ENCODE assay signal across 9 cellular contexts in the genomic region with DNA sequence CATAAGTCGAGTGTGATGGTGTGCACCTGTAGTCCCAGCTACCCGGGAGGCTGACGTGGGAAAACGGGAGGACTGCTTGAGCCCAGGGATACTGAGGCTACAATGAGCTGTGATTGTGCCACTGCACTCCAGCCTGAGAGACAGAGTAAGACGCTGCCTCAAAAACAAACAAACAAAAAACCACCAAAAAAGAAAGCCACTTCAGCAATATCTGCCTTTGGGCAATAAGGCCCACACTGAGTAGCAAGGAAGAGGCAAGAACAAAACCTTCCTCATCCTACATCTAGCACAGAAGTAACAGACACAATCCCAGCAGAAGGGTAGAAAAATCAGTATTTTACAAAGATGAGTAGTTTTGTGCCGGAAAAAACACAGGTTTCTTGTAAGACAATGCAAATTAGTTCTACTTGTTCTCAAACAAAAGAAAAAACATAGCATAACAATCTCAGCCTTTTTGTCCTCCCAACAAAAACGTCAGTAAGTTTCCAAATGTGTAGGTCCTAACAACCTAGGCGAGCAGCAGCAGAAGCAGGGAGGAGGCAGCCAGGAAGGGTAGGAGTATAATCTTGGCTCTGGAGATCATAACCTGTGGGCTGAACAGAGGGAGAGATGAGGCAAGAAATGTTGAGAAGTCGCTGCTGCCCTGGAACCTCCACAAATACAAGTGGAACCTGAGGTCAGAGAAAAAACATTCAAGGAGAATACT. TPM values are rescaled to one million over a fixed set of nuclear protein-coding genes. Genes with fewer than 3 reads are reported as not detected.
DNase-seq lines count a peak whose midpoint lies in the region; ATAC-seq and TF ChIP-seq lines count a peak whose summit lies in the region.
"Had no signal": no experiment of that assay in that cellular context is flagged by ENCODE, and none has a peak within 500 bp of the region (broad histone marks: within the 10 kb centered on the region; RNA-seq: fewer than 3 reads in every experiment).

No MANE protein-coding gene starts in this region.

- H3K27me3 Mint-ChIP-seq in memory B cell, result no peaks in the 10 kb centered on the region

- peaks cover 13% of the 10 kb centered on the region for H3K4me1 ChIP-seq in cardiac muscle cell (ENCODE audit: low read depth)
- H3K4me1 ChIP-seq in heart right ventricle, result peaks cover 6 to 60% (median 54%) of the 10 kb centered on the region in 9 donors
- peaks cover 42 to 46% of the 10 kb centered on the region in 2 donors for H3K4me1 ChIP-seq in thyroid gland

- no peak for TF ChIP-seq POLR2A in thyroid gland (IDR thresholded peaks at IDR 0.05)

- H3K4me3 Mint-ChIP-seq in memory B cell, result no peak overlapping the region

- peak overlapping the region; percentile 17 to 95 for H3K27ac Mint-ChIP-seq in activated naive CD4-positive, alpha-beta T cell treated with anti-CD3 and anti-CD28 coated beads, Interleukin-2, amount 50 U/mL, for 72 hours
- H3K27ac Mint-ChIP-seq in memory B cell, result peak overlapping the region; percentile 88

- peaks cover 64 to 69% of the 10 kb centered on the region in 2 donors for H3K36me3 Mint-ChIP-seq in activated naive CD4-positive, alpha-beta T cell treated with anti-CD3 and anti-CD28 coated beads, Interleukin-2, amount 50 U/mL, for 72 hours
- H3K36me3 Mint-ChIP-seq in memory B cell, result peaks cover 33% of the 10 kb centered on the region

- WGBS in heart right ventricle, 2 donors, result 79 to 83% methylated on average over 9 of the region's 9 CpGs
- 57 to 58% methylated on average over 9 of the region's 9 CpGs for WGBS in thyroid gland, 2 donors

- TF ChIP-seq CTCF in cardiac muscle cell (IDR thresholded peaks at IDR 0.05; ENCODE audit: low read depth, low read length) (no peak), heart right ventricle (IDR thresholded peaks at IDR 0.05) (no peak), thyroid gland (IDR thresholded peaks at IDR 0.05) (no peak)

- peak overlapping the region; percentile 33 for H3K27ac ChIP-seq in cardiac muscle cell
- peak overlapping the region in 2 of 10 donors; percentile 17 to 86 for H3K27ac ChIP-seq in heart right ventricle
- H3K27ac ChIP-seq in thyroid gland, result peak overlapping the region; percentile 75 to 98 (median 97)

- intact Hi-C loops in heart right ventricle (cut with DNase I), result no loop called here
- intact Hi-C loops in thyroid gland (cut with DNase I), result no loop called here

- peaks cover 45% of the 10 kb centered on the region for H3K4me1 Mint-ChIP-seq in memory B cell

- H3K4me3 ChIP-seq in cardiac muscle cell (no peak overlapping the region), heart right ventricle (no peak overlapping the region), thyroid gland (replicated peaks in 1 of 3) (no peak overlapping the region)

- H3K27me3 ChIP-seq in cardiac muscle cell, result no peaks in the 10 kb centered on the region
- H3K27me3 ChIP-seq in heart right ventricle, result no peaks in the 10 kb centered on the region
- no peaks in the 10 kb centered on the region for H3K27me3 ChIP-seq in thyroid gland

- ATAC-seq in heart right ventricle (no peak), memory B cell (ENCODE audit: low read depth) (no peak)
- no peak for ATAC-seq in activated naive CD4-positive, alpha-beta T cell treated with anti-CD3 and anti-CD28 coated beads, Interleukin-2, amount 50 U/mL, for 72 hours
- ATAC-seq: esophagus mucosa had no signal

- H3K9me3 ChIP-seq in cardiac muscle cell (ENCODE audit: low read depth) (no peaks in the 10 kb centered on the region), heart right ventricle (no peaks in the 10 kb centered on the region), thyroid gland (no peaks in the 10 kb centered on the region)

- DNase-seq in cardiac muscle cell (ENCODE audit: low read depth in 1 of 2, low spot score in 1 of 2) (peak in 1 of 2 donors; percentile 43), heart right ventricle (no peak), memory B cell (ENCODE audit: low spot score in 2 of 2) (no peak), thyroid gland (peak; percentile 48 to 50), COLO829 (ENCODE audit: low spot score) (no peak), mucosa of gallbladder (ENCODE audit: low spot score) (no peak), NCI-H1417 treated with DMSO at 0.1 percent for 48 hours (lab: John Stamatoyannopoulos, UW) (no peak)
- no peak for DNase-seq in activated naive CD4-positive, alpha-beta T cell treated with anti-CD3 and anti-CD28 coated beads, Interleukin-2, amount 50 U/mL, for 72 hours (ENCODE audit: low spot score in 2 of 2)

- H3K36me3 ChIP-seq in cardiac muscle cell, result peaks cover 30% of the 10 kb centered on the region
- peaks cover 3 to 66% (median 35%) of the 10 kb centered on the region in 9 donors for H3K36me3 ChIP-seq in heart right ventricle
- H3K36me3 ChIP-seq in thyroid gland, result peaks cover 28 to 33% of the 10 kb centered on the region in 2 donors

- H3K9me3 Mint-ChIP-seq in activated naive CD4-positive, alpha-beta T cell treated with anti-CD3 and anti-CD28 coated beads, Interleukin-2, amount 50 U/mL, for 72 hours, result no peaks in the 10 kb centered on the region
- H3K9me3 Mint-ChIP-seq in memory B cell, result no peaks in the 10 kb centered on the region

RNA-seq across cellular contexts. Expression of a gene that starts 5.7 kb away (rescaled TPM):
- total RNA-seq in cardiac muscle cell (47.3 and 65.6 TPM in 2 replicates), heart right ventricle (10 to 100 TPM; 24.9 to 51.1 (median 33.1) TPM), thyroid gland (10 to 100 TPM; 49.1 to 72.2 (median 57.0) TPM), mucosa of gallbladder (95.6 TPM)
- polyA plus RNA-seq in cardiac muscle cell (42.4 and 42.9 TPM in 2 replicates), heart right ventricle (10 to 100 TPM in 1 of 2 donors, 1 to 10 TPM in 1; 7.8 to 17.0 TPM)
- total RNA-seq in activated naive CD4-positive, alpha-beta T cell treated with anti-CD3 and anti-CD28 coated beads, Interleukin-2, amount 50 U/mL, for 72 hours, result 10 to 100 TPM; 92.1 to 96.8 TPM

RNA-seq across cellular contexts. Expression of a gene that starts 6.3 kb away (rescaled TPM):
- total RNA-seq in cardiac muscle cell (54.4 and 58.2 TPM in 2 replicates), heart right ventricle (100 to 1,000 TPM; 106 to 144 (median 127) TPM), thyroid gland (10 to 100 TPM; 47.0 to 82.5 (median 64.6) TPM), mucosa of gallbladder (45.2 TPM)
- polyA plus RNA-seq in cardiac muscle cell (107 and 120 TPM in 2 replicates), heart right ventricle (100 to 1,000 TPM in 1 of 2 donors, 10 to 100 TPM in 1; 48.4 to 169 TPM)
- total RNA-seq in activated naive CD4-positive, alpha-beta T cell treated with anti-CD3 and anti-CD28 coated beads, Interleukin-2, amount 50 U/mL, for 72 hours, result 100 to 1,000 TPM in 1 of 2 donors, 10 to 100 TPM in 1; 99.8 to 100 TPM

RNA-seq across cellular contexts. Expression of a gene that starts 15.4 kb away (rescaled TPM):
- total RNA-seq in cardiac muscle cell (11.2 and 18.3 TPM in 2 replicates), heart right ventricle (1 to 10 TPM; 1.8 to 4.6 (median 2.8) TPM), thyroid gland (1 to 10 TPM; 3.8 to 7.6 (median 6.1) TPM), mucosa of gallbladder (23.5 TPM)
- polyA plus RNA-seq in cardiac muscle cell (17.3 and 18.0 TPM in 2 replicates), heart right ventricle (1 to 10 TPM; 3.2 to 4.5 TPM)
- 10 to 100 TPM; 14.5 to 15.1 TPM for total RNA-seq in activated naive CD4-positive, alpha-beta T cell treated with anti-CD3 and anti-CD28 coated beads, Interleukin-2, amount 50 U/mL, for 72 hours

RNA-seq across cellular contexts. Expression of a gene that starts 35.6 kb away (rescaled TPM):
- total RNA-seq in cardiac muscle cell (27.5 and 28.5 TPM in 2 replicates), heart right ventricle (10 to 100 TPM; 39.8 to 77.4 (median 53.3) TPM), thyroid gland (10 to 100 TPM; 13.4 to 31.7 (median 23.8) TPM), mucosa of gallbladder (30.3 TPM)
- polyA plus RNA-seq in cardiac muscle cell (31.7 and 40.1 TPM in 2 replicates), heart right ventricle (100 to 1,000 TPM in 1 of 2 donors, 10 to 100 TPM in 1; 42.4 to 134 TPM)
- 10 to 100 TPM; 20.5 to 81.5 TPM for total RNA-seq in activated naive CD4-positive, alpha-beta T cell treated with anti-CD3 and anti-CD28 coated beads, Interleukin-2, amount 50 U/mL, for 72 hours

RNA-seq across cellular contexts. Expression of a gene that starts 40.1 kb away (rescaled TPM):
- total RNA-seq in cardiac muscle cell (54.4 and 61.9 TPM in 2 replicates), heart right ventricle (10 to 100 TPM; 37.1 to 49.1 (median 42.1) TPM), thyroid gland (10 to 100 TPM; 41.4 to 47.1 (median 43.5) TPM), mucosa of gallbladder (48.7 TPM)
- polyA plus RNA-seq in cardiac muscle cell (52.5 and 54.6 TPM in 2 replicates), heart right ventricle (10 to 100 TPM; 32.6 to 36.6 TPM)
- total RNA-seq in activated naive CD4-positive, alpha-beta T cell treated with anti-CD3 and anti-CD28 coated beads, Interleukin-2, amount 50 U/mL, for 72 hours, result 10 to 100 TPM; 84.7 to 91.3 TPM

Comparison
In these comparisons a context has a peak if more than half of its experiments do, and no peak if none do; other contexts are left out.
1. DNase-seq: peak in thyroid gland (2 of 2); none in heart right ventricle (0 of 2), activated naive CD4-positive, alpha-beta T cell treated with anti-CD3 and anti-CD28 coated beads, Interleukin-2, amount 50 U/mL, for 72 hours (0 of 2), memory B cell (0 of 2), COLO829 (single experiment), mucosa of gallbladder (single experiment) and NCI-H1417 treated with DMSO at 0.1 percent for 48 hours (single experiment).